In the genomic region with DNA sequence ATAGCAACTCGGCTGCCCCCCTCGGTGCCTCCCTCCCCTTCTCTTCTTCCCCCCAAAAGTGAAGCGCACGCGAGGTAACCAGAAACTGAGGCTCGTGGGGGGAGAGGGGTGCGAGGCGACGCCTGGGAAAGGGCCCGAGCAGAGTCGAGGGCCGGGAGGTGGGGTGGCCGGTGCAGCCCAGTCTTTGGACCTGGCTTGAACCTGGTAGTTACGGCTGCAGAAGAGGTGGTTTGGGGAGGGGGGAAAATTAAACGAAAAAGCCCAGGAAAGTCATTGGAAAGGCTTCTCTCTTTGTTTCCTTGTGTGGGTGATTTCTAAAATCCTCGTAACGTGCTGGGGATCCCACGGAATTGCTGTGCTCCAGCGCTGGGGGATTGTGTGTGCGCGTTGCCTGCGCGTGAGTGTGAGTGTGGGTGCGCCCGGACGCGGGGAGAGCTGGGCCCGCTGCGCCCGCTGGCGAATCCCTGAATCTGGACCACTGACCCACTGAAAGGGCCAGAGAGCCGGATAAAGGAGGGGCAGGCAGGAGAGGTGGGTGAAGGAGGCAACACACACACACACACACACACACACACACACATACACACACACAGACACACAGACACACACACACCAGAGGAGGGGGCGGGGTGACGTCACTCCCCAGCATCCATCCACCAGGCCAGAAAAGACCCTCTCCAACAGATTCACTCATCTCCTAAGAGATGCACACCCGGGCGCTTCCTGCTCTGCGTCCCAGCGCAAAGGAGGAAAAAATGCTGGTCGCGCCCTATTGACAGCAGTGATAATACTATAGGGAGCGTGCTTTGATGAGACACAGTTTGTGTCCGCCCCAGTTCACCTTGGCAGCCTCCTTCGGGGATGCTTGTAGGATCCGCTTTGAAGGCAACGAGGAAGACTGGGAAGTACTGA, we compare ENCODE assay signal across 9 cellular contexts.
DNase-seq lines count a peak whose midpoint lies in the region; ATAC-seq, FAIRE-seq and TF ChIP-seq lines count a peak whose summit lies in the region.
"Had no signal": no experiment of that assay in that cellular context is flagged by ENCODE, and none has a peak within 500 bp of the region (broad histone marks: within the 10 kb centered on the region; RNA-seq: fewer than 3 reads in every experiment).

No MANE protein-coding gene starts in this region.

- no TSS peak for BruUV-seq in HepG2 (replicated peaks; lab: Mats Ljungman, UMichigan)

- H3K9ac ChIP-seq in HepG2 (ENCODE audit: insufficient read depth, low read depth, low read length), result no peak overlapping the region

- TF ChIP-seq EP300 in HepG2 (IDR thresholded peaks at IDR 0.05; ENCODE audit: low read depth in 2 of 2, low read length in 2 of 2), result no peak
- no peak for TF ChIP-seq EP300 in HepG2 (CRISPR knock-in tag; IDR thresholded peaks at IDR 0.05; ENCODE audit: borderline replicate concordance)
- no peak for TF ChIP-seq EP300 in suprapubic skin (IDR thresholded peaks at IDR 0.05)

- H3K27me3 ChIP-seq in HepG2 (ENCODE audit: control insufficient read depth in 1 of 2, insufficient read depth in 2 of 2, low read length in 2 of 2) (peaks cover 1 to 22% of the 10 kb centered on the region in 2 experiments; a peak in 4 of 5 replicates), suprapubic skin (peaks cover 53% of the 10 kb centered on the region)

- no peak overlapping the region for H3K27ac Mint-ChIP-seq in central memory CD8-positive, alpha-beta T cell (ENCODE audit: low read depth)

- H3K36me3 Mint-ChIP-seq in central memory CD8-positive, alpha-beta T cell (ENCODE audit: insufficient read depth), result peaks cover 2% of the 10 kb centered on the region

- peak overlapping the region in 1 of 3 experiments; percentile 50; a peak in 1 of 6 replicates for H3K4me3 ChIP-seq in HepG2 (replicated peaks in 1 of 3; ENCODE audit: insufficient read depth in 1 of 3, low read depth in 2 of 3, low read length in 3 of 3)
- peak overlapping the region; percentile 54 for H3K4me3 ChIP-seq in suprapubic skin

- POLR2A ChIA-PET in HepG2 (lab: Yijun Ruan, JAX), result no interaction called here

- TF ChIP-seq CTCF in HepG2 (CRISPR knock-in tag; IDR thresholded peaks at IDR 0.05) (no peak), suprapubic skin (IDR thresholded peaks at IDR 0.05) (no peak)

- H3K9me3 Mint-ChIP-seq in central memory CD8-positive, alpha-beta T cell, result no peaks in the 10 kb centered on the region

- H3K4me2 ChIP-seq in HepG2 (ENCODE audit: low read depth, low read length), result peak overlapping the region; percentile 45; the same call in 1 of the 2 replicates

- H3K9me3 ChIP-seq in HepG2 (ENCODE audit: low read length) (no peaks in the 10 kb centered on the region), suprapubic skin (no peaks in the 10 kb centered on the region)

- H3K36me3 ChIP-seq in HepG2 (replicated peaks in 1 of 2; ENCODE audit: control insufficient read depth in 1 of 2, insufficient read depth in 2 of 2, low read length in 2 of 2) (no peaks in the 10 kb centered on the region), suprapubic skin (no peaks in the 10 kb centered on the region)

- no peak for TF ChIP-seq POLR2A in HepG2 (IDR thresholded peaks at IDR 0.05; ENCODE audit: insufficient read depth in 1 of 2, low read depth in 2 of 2, low read length in 2 of 2)
- TF ChIP-seq POLR2A in suprapubic skin (IDR thresholded peaks at IDR 0.05), result no peak

- intact Hi-C loops in HepG2 (cut with micrococcal nuclease; ENCODE audit: unreplicated experiment), result no loop called here

- H3K4me3 Mint-ChIP-seq in central memory CD8-positive, alpha-beta T cell, result peak overlapping the region; percentile 41

- no peak for TF ChIP-seq RAD21 in HepG2 (CRISPR knock-in tag; IDR thresholded peaks at IDR 0.05)

- no peaks in the 10 kb centered on the region for H3K79me2 ChIP-seq in HepG2 (ENCODE audit: insufficient read depth, low read length)

- FAIRE-seq in HepG2 (lab: Jason Lieb, UNC), result no peak
- FAIRE-seq: A204.1 had no signal

- ATAC-seq in central memory CD8-positive, alpha-beta T cell (replicated peaks; ENCODE audit: extremely low read depth, poor library complexity, severe bottlenecking), result peak; percentile 6
- ATAC-seq in HepG2, result peak; percentile 39
- ATAC-seq in GM18861 (IDR thresholded peaks at IDR 0.05; ENCODE audit: unreplicated experiment), result no peak
- ATAC-seq in HG02884 (IDR thresholded peaks at IDR 0.05; ENCODE audit: unreplicated experiment), result no peak

- H3K4me1 Mint-ChIP-seq in central memory CD8-positive, alpha-beta T cell, result peaks cover 5% of the 10 kb centered on the region

- H3K27ac ChIP-seq in HepG2 (ENCODE audit: extremely low read length, insufficient read depth, low read length), result no peak overlapping the region
- H3K27ac ChIP-seq in suprapubic skin, result no peak overlapping the region

- H2AFZ ChIP-seq in HepG2 (ENCODE audit: low read length), result no peak overlapping the region

- CTCF ChIA-PET in HepG2 (lab: Yijun Ruan, JAX; ENCODE audit: low intra/inter-chr PET ratio, low total read pairs), result no interaction called here

- H3K4me1 ChIP-seq in HepG2 (ENCODE audit: insufficient read depth, low read length) (peaks cover 5% of the 10 kb centered on the region; the same call in 1 of the 2 replicates), suprapubic skin (peaks cover 22% of the 10 kb centered on the region)

- H4K20me1 ChIP-seq in HepG2 (ENCODE audit: insufficient read depth, low read length), result no peaks in the 10 kb centered on the region

- DNase-seq in NCI-H146 (lab: John Stamatoyannopoulos, UW), result peak; percentile 62
- DNase-seq in NCI-H146 treated with DMSO at 0.1 percent for 48 hours (lab: John Stamatoyannopoulos, UW; ENCODE audit: unreplicated experiment), result no peak
- no peak for DNase-seq in central memory CD8-positive, alpha-beta T cell (ENCODE audit: low spot score in 2 of 2)
- no peak for DNase-seq in HepG2 (ENCODE audit: low spot score)
- DNase-seq in suprapubic skin (ENCODE audit: low spot score in 2 of 2), result no peak
- DNase-seq in NCI-H1694 treated with DMSO at 0.1 percent for 48 hours (lab: John Stamatoyannopoulos, UW), result no peak

- in situ Hi-C loops in HepG2 (cut with HindIII; ENCODE audit: extremely low pct_ligation_motif_present, low pct_unique_long_range_greater_than_20kb), result no loop called here

- WGBS in HepG2 (ENCODE audit: low lambda C conversion rate), result 36% methylated on average over 34 of the region's 45 CpGs
- WGBS in suprapubic skin, result 13% methylated on average over 44 of the region's 45 CpGs

- peaks cover 59% of the 10 kb centered on the region for H3K27me3 Mint-ChIP-seq in central memory CD8-positive, alpha-beta T cell

TF ChIP-seq in HepG2, 621 proteins besides CTCF, POLR2A, EP300 and RAD21:
- TF ChIP-seq ZNF772 (CRISPR knock-in tag; IDR thresholded peaks at IDR 0.05), result no peak
- TF ChIP-seq ATF7 (IDR thresholded peaks at IDR 0.05), result peak; percentile 84
- no peak for TF ChIP-seq ATF7 (CRISPR knock-in tag; IDR thresholded peaks at IDR 0.05)
- TF ChIP-seq ZNF329 (CRISPR knock-in tag; IDR thresholded peaks at IDR 0.05; ENCODE audit: low read depth), result no peak
- TF ChIP-seq CREB1 (IDR thresholded peaks at IDR 0.05), result peak; percentile 90
- TF ChIP-seq CREB1 (CRISPR knock-in tag; IDR thresholded peaks at IDR 0.05), result no peak

Comparison
In these comparisons a context has a peak if more than half of its experiments do, and no peak if none do; other contexts are left out.
1. ATAC-seq: peak in central memory CD8-positive, alpha-beta T cell (single experiment) and HepG2 (single experiment); none in GM18861 (single experiment) and HG02884 (single experiment).